11 cellular contexts compared by ENCODE assay signal in genomic region chr13:94526956-94527355, GRCh38. TPM values are rescaled to one million over a fixed set of nuclear protein-coding genes. Genes with fewer than 3 reads are reported as not detected.
DNase-seq lines count a peak whose midpoint lies in the region; ATAC-seq and TF ChIP-seq lines count a peak whose summit lies in the region.
"Not testable (repeated sequence)": the region's sequence is repeated elsewhere in the genome, so short reads cannot be mapped to it uniquely, and the experiment has no call there.
"Had no signal": no experiment of that assay in that cellular context is flagged by ENCODE, and none has a peak within 500 bp of the region (broad histone marks: within the 10 kb centered on the region; RNA-seq: fewer than 3 reads in every experiment).

No MANE protein-coding gene starts in this region.

- H3K27me3 Mint-ChIP-seq in GM23338 (ENCODE audit: insufficient read depth, low read depth, poor library complexity), result not testable (repeated sequence)
- H3K27me3 Mint-ChIP-seq in endodermal cell (ENCODE audit: insufficient read depth) (peaks cover 15% of the 10 kb centered on the region), osteocyte (ENCODE audit: unreplicated experiment) (peaks cover 39% of the 10 kb centered on the region)

- H3K9me3 Mint-ChIP-seq in GM23338 (peaks cover 15% of the 10 kb centered on the region; the same call in 2 of the 3 replicates), endodermal cell (peaks cover 15% of the 10 kb centered on the region)
- not testable (repeated sequence) for H3K9me3 Mint-ChIP-seq in osteocyte (ENCODE audit: unreplicated experiment)

- H3K4me1 Mint-ChIP-seq in GM23338; endodermal cell; osteocyte (ENCODE audit: unreplicated experiment): not testable (repeated sequence)

- H3K36me3 Mint-ChIP-seq in GM23338 (ENCODE audit: low read depth); endodermal cell (ENCODE audit: low read depth); osteocyte (ENCODE audit: unreplicated experiment): not testable (repeated sequence)

- 56 to 64% methylated on average over 3 to 7 of the region's 7 CpGs for WGBS in endodermal cell (ENCODE audit: insufficient coverage in 1 of 2, insufficient read length in 1 of 2), 2 experiments

- not testable (repeated sequence) for H3K9me2 ChIP-seq in GM23338 (ENCODE audit: insufficient read depth)

- not testable (repeated sequence) for H3K27ac Mint-ChIP-seq in GM23338; endodermal cell; osteocyte (ENCODE audit: unreplicated experiment)

- H3K9me3 ChIP-seq in endodermal cell (ENCODE audit: control insufficient read depth, low read length), result not testable (repeated sequence)

- H4K20me1 ChIP-seq in GM23338 (replicated peaks; ENCODE audit: insufficient read depth), result not testable (repeated sequence)

- not testable (repeated sequence) for H3F3A ChIP-seq in GM23338 (replicated peaks; ENCODE audit: low read depth)

- DNase-seq in GM23338 (ENCODE audit: low spot score) (peak; percentile 25), SK-MEL-5 (ENCODE audit: low read depth, low spot score) (peak; percentile 12), osteocyte (ENCODE audit: extremely low spot score, unreplicated experiment) (peak; percentile 42)
- peak; percentile 53 for DNase-seq in Jurkat, Clone E6-1 (ENCODE audit: low read depth, low spot score)
- DNase-seq in endodermal cell, result not testable (repeated sequence)

- not testable (repeated sequence) for H3K4me2 ChIP-seq in GM23338

- H3K36me3 ChIP-seq in GM23338 (ENCODE audit: insufficient read depth); endodermal cell (ENCODE audit: control insufficient read depth, insufficient read depth, low read length): not testable (repeated sequence)

- not testable (repeated sequence) for ATAC-seq in GM23338

- H3K4me3 Mint-ChIP-seq in GM23338; endodermal cell; osteocyte (ENCODE audit: unreplicated experiment): not testable (repeated sequence)

- not testable (repeated sequence) for H3K27me3 ChIP-seq in GM23338 (ENCODE audit: insufficient read depth); endodermal cell (ENCODE audit: control insufficient read depth, insufficient read depth, low read length, poor library complexity, severe bottlenecking)

- not testable (repeated sequence) for H3K79me2 ChIP-seq in GM23338 (replicated peaks; ENCODE audit: insufficient read depth)

- not testable (repeated sequence) for H3K27ac ChIP-seq in GM23338 (ENCODE audit: low read depth); endodermal cell (ENCODE audit: low read depth, low read length)

- H3K4me1 ChIP-seq in GM23338 (ENCODE audit: insufficient read depth); endodermal cell (ENCODE audit: control insufficient read depth, insufficient read depth, low read length): not testable (repeated sequence)

- TF ChIP-seq CTCF in GM23338 (conservative IDR thresholded peaks at IDR 0.05; ENCODE audit: low read depth in 2 of 2) (0 out of 4 replicates have a peak, but pooled peaks of 1 of the 2 experiments have one; percentile 11), endodermal cell (conservative IDR thresholded peaks at IDR 0.05) (peak; percentile 42)
- TF ChIP-seq CTCF in osteocyte (IDR thresholded peaks at IDR 0.05), result not testable (repeated sequence)

- not testable (repeated sequence) for H2AFZ ChIP-seq in GM23338

- in situ Hi-C loops in SK-MEL-5 (cut with HindIII; ENCODE audit: low pct_unique_long_range_greater_than_20kb, low sequenced_read_pairs), result not testable (repeated sequence)

- H3K9ac ChIP-seq in endodermal cell (ENCODE audit: extremely low read depth, low read length, poor library complexity, severe bottlenecking), result not testable (repeated sequence)

- not testable (repeated sequence) for H3K4me3 ChIP-seq in GM23338; Jurkat, Clone E6-1 (ENCODE audit: low read length); endodermal cell (ENCODE audit: low read length)

RNA-seq across cellular contexts. Expression of gene DCT, which starts 47.5 kb away (rescaled TPM):
- 0.14 TPM in 1 of 2 replicates, not detected in the other for total RNA-seq in GM23338 (2014; rRNA removed; shearing (Covaris generic))
- not detected in 2 replicates for polyA plus RNA-seq in GM23338 (2016; fragmentation: Nextera tagmentation; extraction: Ambion mirVana)
- polyA plus RNA-seq in Jurkat, Clone E6-1 (2012; ENCODE audit: insufficient read depth, insufficient read length), result not detected
- 1,230 and 1,300 TPM in 2 replicates for total RNA-seq in SK-MEL-5 (2014; rRNA removed; shearing (Covaris generic))
- polyA plus RNA-seq in SK-MEL-5 (2015; cell fraction: cytosol; rRNA removed), result 598 and 758 TPM in 2 replicates
- 4,228 and 4,930 TPM in 2 replicates for polyA plus RNA-seq in SK-MEL-5 (2015; cell fraction: nucleus; rRNA removed)
- total RNA-seq in endodermal cell (not detected), osteocyte (not detected in 2 replicates)
- polyA plus RNA-seq in endodermal cell (2013, experiment 1 of 2), result 0.78 TPM
- polyA plus RNA-seq in endodermal cell (2013, experiment 2 of 2), result 0.41 TPM
- total RNA-seq: A172, A673, Caco-2, GM12878, GM23248, HFFc6 had no signal
- polyA plus RNA-seq: GM23248 had no signal

Comparison
In these comparisons a context has a peak if more than half of its experiments do, and no peak if none do; other contexts are left out.
1. RNA of gene DCT, which starts 47.5 kb away (total RNA-seq): 1,230 to 1,300 TPM in SK-MEL-5; not detected in endodermal cell, 0.14 TPM in GM23338 and not detected in osteocyte; every median in the first group is over 1,000 times any median in the second.